Comparison of ENCODE assay signal across 13 cellular contexts in genomic region chr19:7355871-7356270, GRCh38. TPM values are rescaled to one million over a fixed set of nuclear protein-coding genes. Genes with fewer than 3 reads are reported as not detected.
DNase-seq lines count a peak whose midpoint lies in the region; ATAC-seq and TF ChIP-seq lines count a peak whose summit lies in the region.
"Had no signal": no experiment of that assay in that cellular context is flagged by ENCODE, and none has a peak within 500 bp of the region (broad histone marks: within the 10 kb centered on the region; RNA-seq: fewer than 3 reads in every experiment).

No MANE protein-coding gene starts in this region.

- H3K9ac ChIP-seq in GM23248: peak overlapping the region; percentile 11; the same call in 1 of the 2 replicates

- H4K20me1 ChIP-seq in GM23248 (ENCODE audit: insufficient read depth): no peaks in the 10 kb centered on the region

- TF ChIP-seq CTCF in fibroblast of the aortic adventitia (IDR thresholded peaks at IDR 0.05; ENCODE audit: insufficient read depth, low read length) (no peak), ovary (IDR thresholded peaks at IDR 0.05) (no peak), upper lobe of right lung (IDR thresholded peaks at IDR 0.05) (no peak), foreskin fibroblast (IDR thresholded peaks at IDR 0.05; ENCODE audit: low read depth, low read length) (no peak)

- no peaks in the 10 kb centered on the region for H3F3A ChIP-seq in GM23248 (ENCODE audit: insufficient read depth)

- H3K27me3 ChIP-seq in GM23248 (replicated peaks; ENCODE audit: insufficient read depth) (no peaks in the 10 kb centered on the region), ovary (no peaks in the 10 kb centered on the region), upper lobe of right lung (no peaks in the 10 kb centered on the region), H7 (ENCODE audit: control insufficient read depth, insufficient read depth, low read length) (no peaks in the 10 kb centered on the region), SJCRH30 (no peaks in the 10 kb centered on the region)
- H3K27me3 ChIP-seq: BE2C had no signal

- H3K4me2 ChIP-seq in GM23248 (ENCODE audit: unreplicated experiment): no peak overlapping the region

- no peaks in the 10 kb centered on the region for H3K9me3 ChIP-seq in GM23248 (ENCODE audit: low read depth)
- no peaks in the 10 kb centered on the region for H3K9me3 ChIP-seq in ovary
- no peaks in the 10 kb centered on the region for H3K9me3 ChIP-seq in upper lobe of right lung
- H3K9me3 ChIP-seq in SJCRH30 (replicated peaks): no peaks in the 10 kb centered on the region
- H3K9me3 ChIP-seq: BE2C had no signal

- peaks cover 8% of the 10 kb centered on the region; the same call in 1 of the 2 replicates for H3K4me1 ChIP-seq in GM23248 (ENCODE audit: insufficient read depth)
- no peaks in the 10 kb centered on the region for H3K4me1 ChIP-seq in ovary (ENCODE audit: insufficient read depth)
- H3K4me1 ChIP-seq in upper lobe of right lung: no peaks in the 10 kb centered on the region
- H3K4me1 ChIP-seq in SJCRH30: no peaks in the 10 kb centered on the region
- H3K4me1 ChIP-seq: BE2C had no signal

- H3K4me3 ChIP-seq in GM23248: no peak overlapping the region
- peak overlapping the region; percentile 49 for H3K4me3 ChIP-seq in fibroblast of the aortic adventitia (ENCODE audit: low read depth, low read length)
- peak overlapping the region; percentile 6 for H3K4me3 ChIP-seq in ovary
- H3K4me3 ChIP-seq in upper lobe of right lung: no peak overlapping the region
- H3K4me3 ChIP-seq in foreskin fibroblast (ENCODE audit: low read depth in 1 of 2, low read length in 2 of 2): no peak overlapping the region
- H3K4me3 ChIP-seq in H7 (ENCODE audit: insufficient read depth, low read depth, low read length): no peak overlapping the region
- H3K4me3 ChIP-seq in SJCRH30: no peak overlapping the region

- H2AFZ ChIP-seq in GM23248: peak overlapping the region; percentile 55; the same call in 1 of the 2 replicates

- no peak for ATAC-seq in upper lobe of right lung
- ATAC-seq: HCT116 had no signal

- no peak for TF ChIP-seq EP300 in ovary (IDR thresholded peaks at IDR 0.05)

- intact Hi-C loops in ovary (cut with DNase I) (loop anchor here in 2 of 4 donors (5.0 to 10.0 kb wide), 3 partner anchors 189 to 321 kb away; partner anchors contain the start of gene MCEMP1 (in 2 of the 2)), upper lobe of right lung (cut with DNase I) (no loop called here)

- H3K79me2 ChIP-seq in GM23248 (ENCODE audit: insufficient read depth): no peaks in the 10 kb centered on the region

- in situ Hi-C loops in GM23248 (cut with MboI): loop anchor here (25.0 kb wide), 1 partner anchor 456 kb away; no protein-coding TSS in a partner anchor

- no peaks in the 10 kb centered on the region for H3K9me2 ChIP-seq in GM23248 (ENCODE audit: insufficient read depth)

- WGBS in GM23248 (ENCODE audit: low coverage in 1 of 2, low lambda C conversion rate in 2 of 2, missing lambda C conversion rate in 2 of 2), 2 experiments: 32 to 47% methylated on average over 7 of the region's 7 CpGs
- WGBS in ovary, 3 donors: 52 to 59% (median 52%) methylated on average over 7 of the region's 7 CpGs

- H3K36me3 ChIP-seq in GM23248 (ENCODE audit: low read depth) (no peaks in the 10 kb centered on the region), ovary (no peaks in the 10 kb centered on the region), upper lobe of right lung (no peaks in the 10 kb centered on the region), H7 (replicated peaks; ENCODE audit: control insufficient read depth, insufficient read depth, low read length) (no peaks in the 10 kb centered on the region), SJCRH30 (no peaks in the 10 kb centered on the region)
- H3K36me3 ChIP-seq: BE2C had no signal

- DNase-seq in GM23248 (no peak), fibroblast of the aortic adventitia (ENCODE audit: low read depth) (no peak), ovary (peak in 1 of 5 donors; percentile 6), upper lobe of right lung (peak; percentile 33), foreskin fibroblast (no peak), H7 (no peak), SJCRH30 (no peak)
- DNase-seq: BE2C, DMS153, NCI-H1436 treated with DMSO at 0.1 percent for 48 hours, NCI-H2081, NCI-H510A treated with DMSO at 0.1 percent for 48 hours had no signal

- H3K27ac ChIP-seq in GM23248: no peak overlapping the region
- H3K27ac ChIP-seq in ovary: no peak overlapping the region
- no peak overlapping the region for H3K27ac ChIP-seq in upper lobe of right lung
- H3K27ac ChIP-seq in SJCRH30: no peak overlapping the region

- no peak for TF ChIP-seq POLR2A in ovary (IDR thresholded peaks at IDR 0.05)

RNA-seq across cellular contexts. Expression of gene ARHGEF18, which starts 7.1 kb away (rescaled TPM):
- 23.3 and 33.8 TPM in 2 replicates for total RNA-seq in GM23248 (2014; rRNA removed; shearing (Covaris generic))
- polyA plus RNA-seq in GM23248 (2016; fragmentation: Nextera tagmentation; extraction: Ambion mirVana) (9.5 and 10.6 TPM in 2 replicates), ovary (10 to 100 TPM in 1 of 2 donors, 1 to 10 TPM in 1; 2.5 to 15.3 TPM)
- total RNA-seq in fibroblast of the aortic adventitia (ENCODE audit: low replicate concordance) (21.2 and 22.3 TPM in 2 replicates), ovary (10 to 100 TPM; 16.0 to 31.6 (median 25.1) TPM), upper lobe of right lung (50.4 TPM)
- total RNA-seq in H7 (2014; rRNA removed; shearing (Covaris generic)): 48.3 and 50.5 TPM in 2 replicates
- 18.4 and 19.2 TPM in 2 replicates for total RNA-seq in SJCRH30 (2014; rRNA removed; shearing (Covaris generic))

Comparison
In these comparisons a context has a peak if more than half of its experiments do, and no peak if none do; other contexts are left out.
1. H3K4me3 ChIP-seq: peak in fibroblast of the aortic adventitia (single experiment) and ovary (single experiment); none in GM23248 (single experiment), upper lobe of right lung (single experiment), foreskin fibroblast (0 of 2), H7 (single experiment) and SJCRH30 (single experiment).